Comparison of ENCODE assay signal across 1 cellular context in the genomic region with DNA sequence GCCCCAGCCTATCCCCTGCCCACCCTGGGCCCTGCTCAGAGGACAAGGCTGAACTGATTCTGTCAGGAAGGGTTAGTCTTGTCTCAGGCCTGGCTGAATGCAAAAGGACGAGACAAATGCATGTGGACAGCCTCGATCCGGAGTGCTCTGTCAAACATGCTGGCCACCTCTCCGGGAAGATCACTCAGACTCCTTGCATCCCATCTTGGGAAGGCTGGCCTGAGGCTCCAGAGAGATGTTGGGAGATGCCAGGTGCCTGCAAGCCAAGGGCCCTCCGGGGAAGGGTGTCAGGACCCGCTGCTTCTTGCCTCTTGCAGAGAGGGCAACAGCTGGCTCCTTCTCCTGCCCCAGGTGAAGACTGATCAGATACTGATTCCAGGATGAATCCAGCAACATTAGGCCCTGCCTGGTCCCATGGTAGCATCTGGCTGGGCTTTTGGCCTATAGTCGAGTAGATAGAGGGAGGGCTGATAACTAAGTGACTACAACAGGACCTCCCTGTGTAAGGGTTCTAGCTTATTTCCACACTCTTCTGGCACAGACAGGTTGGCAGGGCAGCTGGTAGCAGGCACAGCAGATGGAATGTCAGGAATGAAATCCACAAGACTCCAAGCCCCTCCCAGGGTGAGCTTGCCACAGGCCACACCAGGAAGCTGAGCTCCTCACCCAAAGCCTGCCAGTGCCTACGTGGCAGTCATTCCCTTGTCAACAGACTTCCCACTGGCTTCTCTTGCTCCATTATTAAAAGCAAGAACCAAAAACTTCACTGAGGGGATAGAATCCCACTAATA.
TF ChIP-seq lines count a peak whose summit lies in the region.

No MANE protein-coding gene starts in this region.

TF ChIP-seq in IMR-90, 13 proteins besides CTCF, POLR2A, EP300 and RAD21:
- TF ChIP-seq FOS (IDR thresholded peaks at IDR 0.05; ENCODE audit: low read depth, low read length) (no peak), RCOR1 (IDR thresholded peaks at IDR 0.05; ENCODE audit: insufficient replicate concordance, low read length) (no peak), CEBPB (IDR thresholded peaks at IDR 0.05; ENCODE audit: low read depth, low read length) (no peak), MXI1 (IDR thresholded peaks at IDR 0.05; ENCODE audit: borderline replicate concordance, low read depth, low read length) (no peak), CHD1 (IDR thresholded peaks at IDR 0.05; ENCODE audit: low read depth, low read length) (no peak), SMC3 (IDR thresholded peaks at IDR 0.05; ENCODE audit: low read depth, low read length) (no peak), MAFK (IDR thresholded peaks at IDR 0.05; ENCODE audit: low read depth, low read length) (no peak), BHLHE40 (IDR thresholded peaks at IDR 0.05; ENCODE audit: low read depth, low read length) (no peak), RFX5 (IDR thresholded peaks at IDR 0.05; ENCODE audit: low read depth, low read length) (no peak), NFE2L2 (IDR thresholded peaks at IDR 0.05; ENCODE audit: low read depth, low read length) (no peak), MAZ (IDR thresholded peaks at IDR 0.05; ENCODE audit: borderline replicate concordance, low read depth, low read length) (no peak)
- TF ChIP-seq, protein P1, sequence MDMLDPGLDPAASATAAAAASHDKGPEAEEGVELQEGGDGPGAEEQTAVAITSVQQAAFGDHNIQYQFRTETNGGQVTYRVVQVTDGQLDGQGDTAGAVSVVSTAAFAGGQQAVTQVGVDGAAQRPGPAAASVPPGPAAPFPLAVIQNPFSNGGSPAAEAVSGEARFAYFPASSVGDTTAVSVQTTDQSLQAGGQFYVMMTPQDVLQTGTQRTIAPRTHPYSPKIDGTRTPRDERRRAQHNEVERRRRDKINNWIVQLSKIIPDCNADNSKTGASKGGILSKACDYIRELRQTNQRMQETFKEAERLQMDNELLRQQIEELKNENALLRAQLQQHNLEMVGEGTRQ (IDR thresholded peaks at IDR 0.05; ENCODE audit: low read depth, low read length) = no peak
- TF ChIP-seq, protein P2, sequence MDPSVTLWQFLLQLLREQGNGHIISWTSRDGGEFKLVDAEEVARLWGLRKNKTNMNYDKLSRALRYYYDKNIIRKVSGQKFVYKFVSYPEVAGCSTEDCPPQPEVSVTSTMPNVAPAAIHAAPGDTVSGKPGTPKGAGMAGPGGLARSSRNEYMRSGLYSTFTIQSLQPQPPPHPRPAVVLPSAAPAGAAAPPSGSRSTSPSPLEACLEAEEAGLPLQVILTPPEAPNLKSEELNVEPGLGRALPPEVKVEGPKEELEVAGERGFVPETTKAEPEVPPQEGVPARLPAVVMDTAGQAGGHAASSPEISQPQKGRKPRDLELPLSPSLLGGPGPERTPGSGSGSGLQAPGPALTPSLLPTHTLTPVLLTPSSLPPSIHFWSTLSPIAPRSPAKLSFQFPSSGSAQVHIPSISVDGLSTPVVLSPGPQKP (IDR thresholded peaks at IDR 0.05; ENCODE audit: borderline replicate concordance, low read depth, low read length) = no peak
